14 cellular contexts compared by ENCODE assay signal in the genomic region with DNA sequence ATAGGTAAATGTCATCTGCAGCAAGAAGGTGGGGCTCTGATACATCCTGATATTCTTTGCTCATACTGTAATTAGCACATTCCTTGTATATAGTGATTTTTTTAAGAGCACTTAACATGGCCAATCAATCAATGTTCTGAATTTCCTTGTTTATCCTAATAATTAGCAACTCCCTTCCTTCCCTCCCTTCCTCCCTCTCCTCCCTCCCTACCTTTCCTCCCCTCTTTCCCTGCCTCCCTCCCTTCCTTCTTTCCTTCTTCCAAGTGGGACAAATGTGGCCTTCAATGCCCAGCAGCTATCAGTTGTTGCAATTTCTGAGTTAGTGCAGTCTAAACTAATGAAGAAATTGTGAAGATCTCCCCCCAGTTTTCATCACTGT.
DNase-seq lines count a peak whose midpoint lies in the region; ATAC-seq and TF ChIP-seq lines count a peak whose summit lies in the region.
"Had no signal": no experiment of that assay in that cellular context is flagged by ENCODE, and none has a peak within 500 bp of the region (broad histone marks: within the 10 kb centered on the region; RNA-seq: fewer than 3 reads in every experiment).

No MANE protein-coding gene starts in this region.

- in situ Hi-C loops in ACHN (cut with HindIII; ENCODE audit: low pct_ligation_motif_present, low pct_unique_long_range_greater_than_20kb, low sequenced_read_pairs): no loop called here

- peaks cover 0 to 22% (median 13%) of the 10 kb centered on the region in 9 donors for H3K4me1 ChIP-seq in heart right ventricle
- peaks cover 9 to 25% of the 10 kb centered on the region in 2 donors for H3K4me1 ChIP-seq in muscle layer of duodenum (ENCODE audit: control insufficient read depth in 1 of 2, insufficient read depth in 2 of 2, low read length in 2 of 2)
- H3K4me1 ChIP-seq in uterus: no peaks in the 10 kb centered on the region

- intact Hi-C loops in heart right ventricle (cut with DNase I): loop anchor here in 2 of 10 donors (10.0 kb wide), 2 partner anchors 284 to 474 kb away; a partner anchor contains a TSS
- intact Hi-C loops in Right ventricle myocardium superior (cut with DNase I): loop anchor here (2.0 kb wide), 1 partner anchor 148 kb away; no protein-coding TSS in a partner anchor
- intact Hi-C loops in uterus (cut with DNase I; ENCODE audit: low total_unique reads): no loop called here

- H3K27ac ChIP-seq in heart right ventricle: peak overlapping the region in 7 of 10 donors; percentile 18 to 64 (median 32)
- H3K27ac ChIP-seq in epithelial cell of prostate: peak overlapping the region; percentile 46
- peak overlapping the region; percentile 33 for H3K27ac ChIP-seq in muscle layer of duodenum (ENCODE audit: low read length)
- no peak overlapping the region for H3K27ac ChIP-seq in uterus

- H3K36me3 ChIP-seq in heart right ventricle (peaks cover 0 to 21% (median 0%) of the 10 kb centered on the region in 9 donors), muscle layer of duodenum (ENCODE audit: control insufficient read depth in 1 of 2, insufficient read depth in 2 of 2, low read length in 2 of 2) (peaks cover 0 to 4% of the 10 kb centered on the region in 2 donors), uterus (no peaks in the 10 kb centered on the region)

- H3K9me3 ChIP-seq in heart right ventricle (no peaks in the 10 kb centered on the region), muscle layer of duodenum (ENCODE audit: control insufficient read depth in 1 of 2, low read length in 2 of 2) (no peaks in the 10 kb centered on the region), uterus (no peaks in the 10 kb centered on the region)

- H3K4me3 ChIP-seq in heart right ventricle (no peak overlapping the region), muscle layer of duodenum (ENCODE audit: low read depth in 1 of 2, low read length in 2 of 2) (no peak overlapping the region), uterus (no peak overlapping the region)
- H3K4me3 ChIP-seq: GM12878 had no signal

- TF ChIP-seq CTCF in heart right ventricle (IDR thresholded peaks at IDR 0.05) (no peak), uterus (IDR thresholded peaks at IDR 0.05) (no peak)

- ATAC-seq in heart right ventricle (no peak), Right ventricle myocardium superior (ENCODE audit: poor library complexity) (no peak), GM21723 (IDR thresholded peaks at IDR 0.05; ENCODE audit: unreplicated experiment) (no peak)
- ATAC-seq: GM12878 had no signal

- TF ChIP-seq POLR2A in uterus (IDR thresholded peaks at IDR 0.05): no peak

- no peaks in the 10 kb centered on the region for H3K27me3 ChIP-seq in heart right ventricle
- no peaks in the 10 kb centered on the region for H3K27me3 ChIP-seq in muscle layer of duodenum (ENCODE audit: low read depth, low read length)
- no peaks in the 10 kb centered on the region for H3K27me3 ChIP-seq in uterus

- DNase-seq in heart right ventricle (no peak), Right ventricle myocardium superior (no peak), epithelial cell of prostate (ENCODE audit: low read depth, low spot score) (no peak), ACHN (no peak), NCI-H1417 treated with DMSO at 0.1 percent for 48 hours (lab: John Stamatoyannopoulos, UW) (no peak), uterus (no peak)
- DNase-seq: 8988T; activated CD4-positive, alpha-beta T cell treated with anti-CD3 and anti-CD28 coated beads, Interleukin-2, amount 10 ng/mL, durations not matched to agents 7 days and 5 days; activated gamma-delta T cell; GDM1; NCI-H1436 had no signal

Comparison
In these comparisons a context has a peak if more than half of its experiments do, and no peak if none do; other contexts are left out.
1. H3K27ac ChIP-seq: peak in heart right ventricle (7 of 10), epithelial cell of prostate (single experiment) and muscle layer of duodenum (single experiment); none in uterus (0 of 2).